ENCODE assay signal across 8 cellular contexts in genomic region chr4:68271851-68272756, GRCh38. TPM values are rescaled to one million over a fixed set of nuclear protein-coding genes. Genes with fewer than 3 reads are reported as not detected.
DNase-seq lines count a peak whose midpoint lies in the region; ATAC-seq, FAIRE-seq and TF ChIP-seq lines count a peak whose summit lies in the region.

No MANE protein-coding gene starts in this region.

- H3K9me3 Mint-ChIP-seq in osteocyte (ENCODE audit: unreplicated experiment): no peaks in the 10 kb centered on the region

- peak overlapping the region; percentile 78 for H3K4me3 Mint-ChIP-seq in osteocyte (ENCODE audit: unreplicated experiment)

- TF ChIP-seq CTCF in fibroblast of the aortic adventitia (IDR thresholded peaks at IDR 0.05; ENCODE audit: insufficient read depth, low read length) (peak; percentile 75), osteocyte (IDR thresholded peaks at IDR 0.05) (peak; percentile 73)

- H3K4me3 ChIP-seq in fibroblast of the aortic adventitia (ENCODE audit: low read depth, low read length): peak overlapping the region; percentile 51

- H3K27ac Mint-ChIP-seq in osteocyte (ENCODE audit: unreplicated experiment): peak overlapping the region; percentile 37

- DNase-seq in ACHN: peak; percentile 66
- peak; percentile 44 for DNase-seq in EL
- DNase-seq in HuH-7.5 (ENCODE audit: low spot score): peak; percentile 25
- DNase-seq in fibroblast of the aortic adventitia (ENCODE audit: low read depth): peak; percentile 81
- no peak for DNase-seq in osteocyte (ENCODE audit: extremely low spot score, unreplicated experiment)
- no peak for DNase-seq in stimulated activated CD4-positive, alpha-beta T cell treated with anti-CD3 and anti-CD28 coated beads, Interleukin-2, amount 100 ng/mL, for 24 hours

- peak; percentile 87 for FAIRE-seq in TTC549 (lab: Jason Lieb, UNC)

- in situ Hi-C loops in ACHN (cut with HindIII; ENCODE audit: low pct_ligation_motif_present, low pct_unique_long_range_greater_than_20kb, low sequenced_read_pairs): no loop called here

- H3K27me3 Mint-ChIP-seq in osteocyte (ENCODE audit: unreplicated experiment): peaks cover 3% of the 10 kb centered on the region

- H3K4me1 Mint-ChIP-seq in osteocyte (ENCODE audit: unreplicated experiment): peaks cover 20% of the 10 kb centered on the region

- no peaks in the 10 kb centered on the region for H3K36me3 Mint-ChIP-seq in osteocyte (ENCODE audit: unreplicated experiment)

- peak; percentile 50 for ATAC-seq in GM21786 (IDR thresholded peaks at IDR 0.05; ENCODE audit: unreplicated experiment)

RNA-seq across cellular contexts. Expression of gene TMPRSS11B, which starts 26.6 kb away (rescaled TPM):
- total RNA-seq in fibroblast of the aortic adventitia (ENCODE audit: low replicate concordance) (not detected in 2 replicates), osteocyte (not detected in 2 replicates)

Comparison
In these comparisons a context has a peak if more than half of its experiments do, and no peak if none do; other contexts are left out.
1. DNase-seq: peak in ACHN (single experiment), EL (single experiment), HuH-7.5 (single experiment) and fibroblast of the aortic adventitia (single experiment); none in osteocyte (single experiment) and stimulated activated CD4-positive, alpha-beta T cell treated with anti-CD3 and anti-CD28 coated beads, Interleukin-2, amount 100 ng/mL, for 24 hours (0 of 2).